Comparison of ENCODE assay signal across 1 cellular context in the genomic region with DNA sequence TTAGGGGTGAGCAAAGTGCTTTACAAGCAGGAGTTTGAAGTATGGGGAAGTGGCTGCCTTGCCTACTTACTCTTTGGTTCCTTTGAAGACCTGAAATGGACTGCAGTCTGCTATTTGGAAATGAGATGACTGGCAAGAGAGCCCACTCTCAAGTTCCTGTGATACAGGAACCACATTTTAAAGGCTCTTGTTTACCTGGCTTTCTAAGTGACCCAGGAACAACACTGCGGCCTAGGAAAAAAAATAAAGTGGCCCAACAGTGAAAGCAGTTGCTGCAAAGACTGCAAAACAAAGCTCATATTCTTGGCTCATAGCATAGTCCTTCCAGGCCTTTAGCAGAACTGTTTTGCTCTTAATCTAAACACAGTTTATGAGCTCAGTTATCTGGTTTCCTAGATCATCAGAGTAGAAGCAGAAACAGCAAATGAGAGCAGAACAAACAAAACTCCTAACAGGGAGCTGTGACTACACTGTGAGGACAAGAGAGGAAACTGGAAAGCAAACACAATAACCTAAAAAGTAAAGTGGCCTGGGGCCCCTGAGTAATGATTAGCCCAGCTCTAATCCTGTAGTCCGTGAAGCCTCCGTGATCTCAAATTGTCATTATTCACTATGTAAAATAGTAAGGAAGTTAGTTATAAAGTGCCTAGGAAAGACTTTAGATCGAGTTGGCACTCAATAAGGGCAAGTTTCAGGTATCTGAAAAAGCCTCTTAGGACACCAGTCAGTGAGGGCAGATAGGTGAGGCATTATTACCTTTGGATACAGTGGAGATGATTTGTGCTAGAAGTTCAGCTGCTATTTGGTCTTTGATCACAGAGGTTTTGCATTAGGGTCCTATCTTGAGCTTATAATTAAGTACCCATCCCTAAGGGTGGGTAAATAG.
TF ChIP-seq lines count a peak whose summit lies in the region.

No MANE protein-coding gene starts in this region.

TF ChIP-seq in HEK293, 187 proteins besides CTCF, POLR2A, EP300 and RAD21 (continued from another document and continues in another):
- TF ChIP-seq, protein P1, sequence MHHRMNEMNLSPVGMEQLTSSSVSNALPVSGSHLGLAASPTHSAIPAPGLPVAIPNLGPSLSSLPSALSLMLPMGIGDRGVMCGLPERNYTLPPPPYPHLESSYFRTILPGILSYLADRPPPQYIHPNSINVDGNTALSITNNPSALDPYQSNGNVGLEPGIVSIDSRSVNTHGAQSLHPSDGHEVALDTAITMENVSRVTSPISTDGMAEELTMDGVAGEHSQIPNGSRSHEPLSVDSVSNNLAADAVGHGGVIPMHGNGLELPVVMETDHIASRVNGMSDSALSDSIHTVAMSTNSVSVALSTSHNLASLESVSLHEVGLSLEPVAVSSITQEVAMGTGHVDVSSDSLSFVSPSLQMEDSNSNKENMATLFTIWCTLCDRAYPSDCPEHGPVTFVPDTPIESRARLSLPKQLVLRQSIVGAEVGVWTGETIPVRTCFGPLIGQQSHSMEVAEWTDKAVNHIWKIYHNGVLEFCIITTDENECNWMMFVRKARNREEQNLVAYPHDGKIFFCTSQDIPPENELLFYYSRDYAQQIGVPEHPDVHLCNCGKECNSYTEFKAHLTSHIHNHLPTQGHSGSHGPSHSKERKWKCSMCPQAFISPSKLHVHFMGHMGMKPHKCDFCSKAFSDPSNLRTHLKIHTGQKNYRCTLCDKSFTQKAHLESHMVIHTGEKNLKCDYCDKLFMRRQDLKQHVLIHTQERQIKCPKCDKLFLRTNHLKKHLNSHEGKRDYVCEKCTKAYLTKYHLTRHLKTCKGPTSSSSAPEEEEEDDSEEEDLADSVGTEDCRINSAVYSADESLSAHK (tag by site-specific recombination; IDR thresholded peaks at IDR 0.05) = peak; percentile 60; the same call in 1 of the 2 replicates
- TF ChIP-seq, protein P2, sequence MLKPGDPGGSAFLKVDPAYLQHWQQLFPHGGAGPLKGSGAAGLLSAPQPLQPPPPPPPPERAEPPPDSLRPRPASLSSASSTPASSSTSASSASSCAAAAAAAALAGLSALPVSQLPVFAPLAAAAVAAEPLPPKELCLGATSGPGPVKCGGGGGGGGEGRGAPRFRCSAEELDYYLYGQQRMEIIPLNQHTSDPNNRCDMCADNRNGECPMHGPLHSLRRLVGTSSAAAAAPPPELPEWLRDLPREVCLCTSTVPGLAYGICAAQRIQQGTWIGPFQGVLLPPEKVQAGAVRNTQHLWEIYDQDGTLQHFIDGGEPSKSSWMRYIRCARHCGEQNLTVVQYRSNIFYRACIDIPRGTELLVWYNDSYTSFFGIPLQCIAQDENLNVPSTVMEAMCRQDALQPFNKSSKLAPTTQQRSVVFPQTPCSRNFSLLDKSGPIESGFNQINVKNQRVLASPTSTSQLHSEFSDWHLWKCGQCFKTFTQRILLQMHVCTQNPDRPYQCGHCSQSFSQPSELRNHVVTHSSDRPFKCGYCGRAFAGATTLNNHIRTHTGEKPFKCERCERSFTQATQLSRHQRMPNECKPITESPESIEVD (tag by site-specific recombination; IDR thresholded peaks at IDR 0.05) = peak; percentile 93
- 0 out of 2 replicates have a peak, but pooled peaks have one; percentile 31 for TF ChIP-seq ZBTB8A (tag by site-specific recombination; IDR thresholded peaks at IDR 0.05)
- no peak for TF ChIP-seq SP3 (tag by site-specific recombination; IDR thresholded peaks at IDR 0.05)
- no peak for TF ChIP-seq ZIC2 (tag by site-specific recombination; IDR thresholded peaks at IDR 0.05)
- TF ChIP-seq ZNF248 (tag by site-specific recombination; IDR thresholded peaks at IDR 0.05) = no peak
- peak; percentile 63; the same call in 1 of the 2 replicates for TF ChIP-seq ZNF600 (tag by site-specific recombination; IDR thresholded peaks at IDR 0.05)
- TF ChIP-seq, protein P3, sequence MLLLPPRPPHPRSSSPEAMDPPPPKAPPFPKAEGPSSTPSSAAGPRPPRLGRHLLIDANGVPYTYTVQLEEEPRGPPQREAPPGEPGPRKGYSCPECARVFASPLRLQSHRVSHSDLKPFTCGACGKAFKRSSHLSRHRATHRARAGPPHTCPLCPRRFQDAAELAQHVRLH (tag by site-specific recombination; IDR thresholded peaks at IDR 0.05) = no peak
- TF ChIP-seq ZNF596 (tag by site-specific recombination; IDR thresholded peaks at IDR 0.05) = no peak
- TF ChIP-seq ZEB2 (tag by site-specific recombination; IDR thresholded peaks at IDR 0.05) = no peak
- no peak for TF ChIP-seq ZNF776 (tag by site-specific recombination; IDR thresholded peaks at IDR 0.05; ENCODE audit: borderline replicate concordance)
- no peak for TF ChIP-seq KLF10 (tag by site-specific recombination; IDR thresholded peaks at IDR 0.05)
- TF ChIP-seq ZFP69B (tag by site-specific recombination; IDR thresholded peaks at IDR 0.05) = peak; percentile 36; the same call in 1 of the 2 replicates
- TF ChIP-seq ZNF560 (tag by site-specific recombination; IDR thresholded peaks at IDR 0.05; ENCODE audit: borderline replicate concordance) = no peak
- TF ChIP-seq, protein P4, sequence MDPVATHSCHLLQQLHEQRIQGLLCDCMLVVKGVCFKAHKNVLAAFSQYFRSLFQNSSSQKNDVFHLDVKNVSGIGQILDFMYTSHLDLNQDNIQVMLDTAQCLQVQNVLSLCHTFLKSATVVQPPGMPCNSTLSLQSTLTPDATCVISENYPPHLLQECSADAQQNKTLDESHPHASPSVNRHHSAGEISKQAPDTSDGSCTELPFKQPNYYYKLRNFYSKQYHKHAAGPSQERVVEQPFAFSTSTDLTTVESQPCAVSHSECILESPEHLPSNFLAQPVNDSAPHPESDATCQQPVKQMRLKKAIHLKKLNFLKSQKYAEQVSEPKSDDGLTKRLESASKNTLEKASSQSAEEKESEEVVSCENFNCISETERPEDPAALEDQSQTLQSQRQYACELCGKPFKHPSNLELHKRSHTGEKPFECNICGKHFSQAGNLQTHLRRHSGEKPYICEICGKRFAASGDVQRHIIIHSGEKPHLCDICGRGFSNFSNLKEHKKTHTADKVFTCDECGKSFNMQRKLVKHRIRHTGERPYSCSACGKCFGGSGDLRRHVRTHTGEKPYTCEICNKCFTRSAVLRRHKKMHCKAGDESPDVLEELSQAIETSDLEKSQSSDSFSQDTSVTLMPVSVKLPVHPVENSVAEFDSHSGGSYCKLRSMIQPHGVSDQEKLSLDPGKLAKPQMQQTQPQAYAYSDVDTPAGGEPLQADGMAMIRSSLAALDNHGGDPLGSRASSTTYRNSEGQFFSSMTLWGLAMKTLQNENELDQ (tag by site-specific recombination; IDR thresholded peaks at IDR 0.05; ENCODE audit: low read depth) = no peak
- TF ChIP-seq FEZF1 (tag by site-specific recombination; IDR thresholded peaks at IDR 0.05) = peak; percentile 88
- peak; percentile 83; the same call in 1 of the 2 replicates for TF ChIP-seq ZNF239 (tag by site-specific recombination; IDR thresholded peaks at IDR 0.05)
- no peak for TF ChIP-seq ZNF544 (tag by site-specific recombination; IDR thresholded peaks at IDR 0.05)
- TF ChIP-seq ZNF658 (tag by site-specific recombination; IDR thresholded peaks at IDR 0.05) = no peak
- TF ChIP-seq ZFP41 (tag by site-specific recombination; IDR thresholded peaks at IDR 0.05; ENCODE audit: borderline replicate concordance) = no peak
- no peak for TF ChIP-seq ZNF138 (tag by site-specific recombination; IDR thresholded peaks at IDR 0.05; ENCODE audit: borderline replicate concordance)
- TF ChIP-seq, protein P5, sequence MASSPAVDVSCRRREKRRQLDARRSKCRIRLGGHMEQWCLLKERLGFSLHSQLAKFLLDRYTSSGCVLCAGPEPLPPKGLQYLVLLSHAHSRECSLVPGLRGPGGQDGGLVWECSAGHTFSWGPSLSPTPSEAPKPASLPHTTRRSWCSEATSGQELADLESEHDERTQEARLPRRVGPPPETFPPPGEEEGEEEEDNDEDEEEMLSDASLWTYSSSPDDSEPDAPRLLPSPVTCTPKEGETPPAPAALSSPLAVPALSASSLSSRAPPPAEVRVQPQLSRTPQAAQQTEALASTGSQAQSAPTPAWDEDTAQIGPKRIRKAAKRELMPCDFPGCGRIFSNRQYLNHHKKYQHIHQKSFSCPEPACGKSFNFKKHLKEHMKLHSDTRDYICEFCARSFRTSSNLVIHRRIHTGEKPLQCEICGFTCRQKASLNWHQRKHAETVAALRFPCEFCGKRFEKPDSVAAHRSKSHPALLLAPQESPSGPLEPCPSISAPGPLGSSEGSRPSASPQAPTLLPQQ (tag by site-specific recombination; IDR thresholded peaks at IDR 0.05) = peak; percentile 41; the same call in 1 of the 2 replicates
- TF ChIP-seq WT1 (tag by site-specific recombination; IDR thresholded peaks at IDR 0.05) = peak; percentile 96
- TF ChIP-seq ZNF292 (tag by site-specific recombination; IDR thresholded peaks at IDR 0.05; ENCODE audit: borderline replicate concordance, low read depth) = no peak
- TF ChIP-seq ZNF677 (tag by site-specific recombination; IDR thresholded peaks at IDR 0.05) = no peak
- TF ChIP-seq, protein P6, sequence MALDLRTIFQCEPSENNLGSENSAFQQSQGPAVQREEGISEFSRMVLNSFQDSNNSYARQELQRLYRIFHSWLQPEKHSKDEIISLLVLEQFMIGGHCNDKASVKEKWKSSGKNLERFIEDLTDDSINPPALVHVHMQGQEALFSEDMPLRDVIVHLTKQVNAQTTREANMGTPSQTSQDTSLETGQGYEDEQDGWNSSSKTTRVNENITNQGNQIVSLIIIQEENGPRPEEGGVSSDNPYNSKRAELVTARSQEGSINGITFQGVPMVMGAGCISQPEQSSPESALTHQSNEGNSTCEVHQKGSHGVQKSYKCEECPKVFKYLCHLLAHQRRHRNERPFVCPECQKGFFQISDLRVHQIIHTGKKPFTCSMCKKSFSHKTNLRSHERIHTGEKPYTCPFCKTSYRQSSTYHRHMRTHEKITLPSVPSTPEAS (tag by site-specific recombination; IDR thresholded peaks at IDR 0.05) = no peak
- TF ChIP-seq IKZF3 (tag by site-specific recombination; IDR thresholded peaks at IDR 0.05) = 0 out of 2 replicates have a peak, but pooled peaks have one; percentile 17
- peak; percentile 91 for TF ChIP-seq TRIM28 (IDR thresholded peaks at IDR 0.05; ENCODE audit: borderline replicate concordance, low read length)
- TF ChIP-seq, protein P7, sequence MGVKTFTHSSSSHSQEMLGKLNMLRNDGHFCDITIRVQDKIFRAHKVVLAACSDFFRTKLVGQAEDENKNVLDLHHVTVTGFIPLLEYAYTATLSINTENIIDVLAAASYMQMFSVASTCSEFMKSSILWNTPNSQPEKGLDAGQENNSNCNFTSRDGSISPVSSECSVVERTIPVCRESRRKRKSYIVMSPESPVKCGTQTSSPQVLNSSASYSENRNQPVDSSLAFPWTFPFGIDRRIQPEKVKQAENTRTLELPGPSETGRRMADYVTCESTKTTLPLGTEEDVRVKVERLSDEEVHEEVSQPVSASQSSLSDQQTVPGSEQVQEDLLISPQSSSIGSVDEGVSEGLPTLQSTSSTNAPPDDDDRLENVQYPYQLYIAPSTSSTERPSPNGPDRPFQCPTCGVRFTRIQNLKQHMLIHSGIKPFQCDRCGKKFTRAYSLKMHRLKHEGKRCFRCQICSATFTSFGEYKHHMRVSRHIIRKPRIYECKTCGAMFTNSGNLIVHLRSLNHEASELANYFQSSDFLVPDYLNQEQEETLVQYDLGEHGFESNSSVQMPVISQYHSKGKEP (tag by site-specific recombination; IDR thresholded peaks at IDR 0.05) = peak; percentile 65
- TF ChIP-seq, protein P8, sequence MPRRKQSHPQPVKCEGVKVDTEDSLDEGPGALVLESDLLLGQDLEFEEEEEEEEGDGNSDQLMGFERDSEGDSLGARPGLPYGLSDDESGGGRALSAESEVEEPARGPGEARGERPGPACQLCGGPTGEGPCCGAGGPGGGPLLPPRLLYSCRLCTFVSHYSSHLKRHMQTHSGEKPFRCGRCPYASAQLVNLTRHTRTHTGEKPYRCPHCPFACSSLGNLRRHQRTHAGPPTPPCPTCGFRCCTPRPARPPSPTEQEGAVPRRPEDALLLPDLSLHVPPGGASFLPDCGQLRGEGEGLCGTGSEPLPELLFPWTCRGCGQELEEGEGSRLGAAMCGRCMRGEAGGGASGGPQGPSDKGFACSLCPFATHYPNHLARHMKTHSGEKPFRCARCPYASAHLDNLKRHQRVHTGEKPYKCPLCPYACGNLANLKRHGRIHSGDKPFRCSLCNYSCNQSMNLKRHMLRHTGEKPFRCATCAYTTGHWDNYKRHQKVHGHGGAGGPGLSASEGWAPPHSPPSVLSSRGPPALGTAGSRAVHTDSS (tag by site-specific recombination; IDR thresholded peaks at IDR 0.05) = no peak
- TF ChIP-seq, protein P9, sequence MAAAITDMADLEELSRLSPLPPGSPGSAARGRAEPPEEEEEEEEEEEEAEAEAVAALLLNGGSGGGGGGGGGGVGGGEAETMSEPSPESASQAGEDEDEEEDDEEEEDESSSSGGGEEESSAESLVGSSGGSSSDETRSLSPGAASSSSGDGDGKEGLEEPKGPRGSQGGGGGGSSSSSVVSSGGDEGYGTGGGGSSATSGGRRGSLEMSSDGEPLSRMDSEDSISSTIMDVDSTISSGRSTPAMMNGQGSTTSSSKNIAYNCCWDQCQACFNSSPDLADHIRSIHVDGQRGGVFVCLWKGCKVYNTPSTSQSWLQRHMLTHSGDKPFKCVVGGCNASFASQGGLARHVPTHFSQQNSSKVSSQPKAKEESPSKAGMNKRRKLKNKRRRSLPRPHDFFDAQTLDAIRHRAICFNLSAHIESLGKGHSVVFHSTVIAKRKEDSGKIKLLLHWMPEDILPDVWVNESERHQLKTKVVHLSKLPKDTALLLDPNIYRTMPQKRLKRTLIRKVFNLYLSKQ (tag by site-specific recombination; IDR thresholded peaks at IDR 0.05; ENCODE audit: borderline replicate concordance) = no peak
- TF ChIP-seq ZNF324 (tag by site-specific recombination; IDR thresholded peaks at IDR 0.05) = no peak
- peak; percentile 89 for TF ChIP-seq ZBTB17 (tag by site-specific recombination; IDR thresholded peaks at IDR 0.05)
- TF ChIP-seq, protein P10, sequence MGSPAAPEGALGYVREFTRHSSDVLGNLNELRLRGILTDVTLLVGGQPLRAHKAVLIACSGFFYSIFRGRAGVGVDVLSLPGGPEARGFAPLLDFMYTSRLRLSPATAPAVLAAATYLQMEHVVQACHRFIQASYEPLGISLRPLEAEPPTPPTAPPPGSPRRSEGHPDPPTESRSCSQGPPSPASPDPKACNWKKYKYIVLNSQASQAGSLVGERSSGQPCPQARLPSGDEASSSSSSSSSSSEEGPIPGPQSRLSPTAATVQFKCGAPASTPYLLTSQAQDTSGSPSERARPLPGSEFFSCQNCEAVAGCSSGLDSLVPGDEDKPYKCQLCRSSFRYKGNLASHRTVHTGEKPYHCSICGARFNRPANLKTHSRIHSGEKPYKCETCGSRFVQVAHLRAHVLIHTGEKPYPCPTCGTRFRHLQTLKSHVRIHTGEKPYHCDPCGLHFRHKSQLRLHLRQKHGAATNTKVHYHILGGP (tag by site-specific recombination; IDR thresholded peaks at IDR 0.05) = peak; percentile 86
- TF ChIP-seq ZNF416 (tag by site-specific recombination; IDR thresholded peaks at IDR 0.05) = no peak
- TF ChIP-seq, protein P11, sequence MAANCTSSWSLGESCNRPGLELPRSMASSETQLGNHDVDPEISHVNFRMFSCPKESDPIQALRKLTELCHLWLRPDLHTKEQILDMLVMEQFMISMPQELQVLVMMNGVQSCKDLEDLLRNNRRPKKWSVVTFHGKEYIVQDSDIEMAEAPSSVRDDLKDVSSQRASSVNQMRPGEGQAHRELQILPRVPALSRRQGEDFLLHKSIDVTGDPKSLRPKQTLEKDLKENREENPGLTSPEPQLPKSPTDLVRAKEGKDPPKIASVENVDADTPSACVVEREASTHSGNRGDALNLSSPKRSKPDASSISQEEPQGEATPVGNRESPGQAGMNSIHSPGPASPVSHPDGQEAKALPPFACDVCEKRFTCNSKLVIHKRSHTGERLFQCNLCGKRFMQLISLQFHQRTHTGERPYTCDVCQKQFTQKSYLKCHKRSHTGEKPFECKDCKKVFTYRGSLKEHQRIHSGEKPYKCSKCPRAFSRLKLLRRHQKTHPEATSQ (tag by site-specific recombination; IDR thresholded peaks at IDR 0.05) = no peak
- no peak for TF ChIP-seq ZNF341 (tag by site-specific recombination; IDR thresholded peaks at IDR 0.05; ENCODE audit: low read depth)
- peak; percentile 97 for TF ChIP-seq OSR2 (tag by site-specific recombination; IDR thresholded peaks at IDR 0.05)
- TF ChIP-seq ZNF16 (tag by site-specific recombination; IDR thresholded peaks at IDR 0.05; ENCODE audit: low read depth) = no peak
- TF ChIP-seq ZNF423 (tag by site-specific recombination; IDR thresholded peaks at IDR 0.05) = no peak
